In the genomic region with DNA sequence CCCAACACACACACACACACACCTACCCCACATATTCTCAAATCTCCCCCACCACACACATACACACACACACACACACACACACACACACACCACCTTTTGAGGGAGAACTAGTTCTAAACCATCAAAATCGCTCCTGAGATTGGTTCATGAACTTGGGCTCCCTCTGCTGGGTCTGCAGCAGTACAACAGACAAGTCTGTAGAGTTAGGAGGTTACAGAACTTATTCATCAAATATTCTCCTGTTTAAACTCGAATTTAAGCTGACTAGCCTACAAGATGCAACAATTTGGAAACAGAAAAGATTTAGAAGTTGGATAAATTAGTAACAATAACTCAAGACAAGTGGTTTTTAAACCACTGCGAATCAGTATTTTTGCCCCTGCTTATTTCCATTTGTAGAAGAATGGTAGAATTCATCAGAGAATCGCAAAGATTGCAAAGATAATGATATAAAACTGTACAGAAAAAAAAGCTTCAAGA, we compare ENCODE assay signal across 9 cellular contexts.
DNase-seq lines count a peak whose midpoint lies in the region; ATAC-seq and TF ChIP-seq lines count a peak whose summit lies in the region.
"Had no signal": no experiment of that assay in that cellular context is flagged by ENCODE, and none has a peak within 500 bp of the region (broad histone marks: within the 10 kb centered on the region; RNA-seq: fewer than 3 reads in every experiment).

No MANE protein-coding gene starts in this region.

- H3K9me3 Mint-ChIP-seq in brain = no peaks in the 10 kb centered on the region

- H3K27ac ChIP-seq in left lung = no peak overlapping the region
- H3K27ac ChIP-seq: BLaER1 treated with 17β-estradiol and CSF1 and Interleukin-3, amounts not matched to agents 10 nM and 100 nM had no signal

- H3K4me3 Mint-ChIP-seq in brain = no peak overlapping the region

- no peak overlapping the region for H3K27ac Mint-ChIP-seq in brain

- H3K4me1 ChIP-seq in left lung = no peaks in the 10 kb centered on the region

- H3K4me1 Mint-ChIP-seq in brain = peaks cover 4% of the 10 kb centered on the region

- peak; percentile 90 for ATAC-seq in GM21381 (IDR thresholded peaks at IDR 0.05; ENCODE audit: unreplicated experiment)
- ATAC-seq in left lung = peak; percentile 84

- intact Hi-C loops in left lung (cut with DNase I) = no loop called here

- H3K4me3 ChIP-seq in left lung = no peak overlapping the region
- H3K4me3 ChIP-seq: BLaER1 treated with 17β-estradiol and CSF1 and Interleukin-3, amounts not matched to agents 10 nM and 100 nM had no signal

- H3K27me3 ChIP-seq in left lung = no peaks in the 10 kb centered on the region
- H3K27me3 ChIP-seq: BLaER1 treated with 17β-estradiol and CSF1 and Interleukin-3, amounts not matched to agents 10 nM and 100 nM had no signal

- TF ChIP-seq CTCF in brain (conservative IDR thresholded peaks at IDR 0.05) (peak; percentile 58 to 73), left lung (IDR thresholded peaks at IDR 0.05) (peak; percentile 39 to 54)

- H3K36me3 ChIP-seq in left lung = no peaks in the 10 kb centered on the region
- H3K36me3 ChIP-seq: BLaER1 treated with 17β-estradiol and CSF1 and Interleukin-3, amounts not matched to agents 10 nM and 100 nM had no signal

- H3K36me3 Mint-ChIP-seq in brain = no peaks in the 10 kb centered on the region

- DNase-seq in NCI-H1092 treated with DMSO at 0.1 percent for 48 hours (lab: John Stamatoyannopoulos, UW) (peak; percentile 20), NCI-H1092 (lab: John Stamatoyannopoulos, UW) (no peak), HuH-7 (ENCODE audit: low spot score) (peak; percentile 13), SK-N-DZ (ENCODE audit: low spot score) (peak; percentile 42), left lung (no peak)
- DNase-seq in stimulated activated CD8-positive, alpha-beta memory T cell treated with anti-CD3 and anti-CD28 coated beads, Interleukin-4, amount 100 ng/mL, for 24 hours (ENCODE audit: low read depth) = peak; percentile 4

- no peaks in the 10 kb centered on the region for H3K9me3 ChIP-seq in left lung
- H3K9me3 ChIP-seq: BLaER1 treated with 17β-estradiol and CSF1 and Interleukin-3, amounts not matched to agents 10 nM and 100 nM had no signal

- H3K27me3 Mint-ChIP-seq in brain = peaks cover 11% of the 10 kb centered on the region

Comparison
In these comparisons a context has a peak if more than half of its experiments do, and no peak if none do; other contexts are left out.
1. DNase-seq: peak in NCI-H1092 treated with DMSO at 0.1 percent for 48 hours (single experiment), HuH-7 (single experiment), SK-N-DZ (single experiment) and stimulated activated CD8-positive, alpha-beta memory T cell treated with anti-CD3 and anti-CD28 coated beads, Interleukin-4, amount 100 ng/mL, for 24 hours (single experiment); none in NCI-H1092 (single experiment) and left lung (0 of 2).